In genomic region chr4:6804082-6804752, GRCh38 we compare ENCODE assay signal across 17 cellular contexts. TPM values are rescaled to one million over a fixed set of nuclear protein-coding genes. Genes with fewer than 3 reads are reported as not detected.
DNase-seq lines count a peak whose midpoint lies in the region; ATAC-seq and TF ChIP-seq lines count a peak whose summit lies in the region.
"Had no signal": no experiment of that assay in that cellular context is flagged by ENCODE, and none has a peak within 500 bp of the region (broad histone marks: within the 10 kb centered on the region; RNA-seq: fewer than 3 reads in every experiment).

No MANE protein-coding gene starts in this region.

- H3K36me3 ChIP-seq in Karpas-422 (ENCODE audit: insufficient read depth, low read length) (no peaks in the 10 kb centered on the region), hepatocyte (replicated peaks; ENCODE audit: insufficient read depth, low read depth) (no peaks in the 10 kb centered on the region), psoas muscle (ENCODE audit: insufficient read depth in 1 of 2, low read depth in 1 of 2) (no peaks in the 10 kb centered on the region), mammary epithelial cell (ENCODE audit: insufficient read depth, low read length) (no peaks in the 10 kb centered on the region), brain microvascular endothelial cell (replicated peaks) (no peaks in the 10 kb centered on the region)

- H3K36me3 Mint-ChIP-seq in nephron progenitor cell (ENCODE audit: low read depth): peaks cover 22% of the 10 kb centered on the region

- H4K20me1 ChIP-seq in Karpas-422 (ENCODE audit: insufficient read depth, low read depth, low read length) (no peaks in the 10 kb centered on the region), hepatocyte (ENCODE audit: insufficient read depth, poor library complexity, severe bottlenecking) (peaks cover 89% of the 10 kb centered on the region), mammary epithelial cell (ENCODE audit: insufficient read depth, low read length) (peaks cover 2% of the 10 kb centered on the region)

- peak overlapping the region; percentile 62; the same call in 1 of the 2 replicates for H3K27ac ChIP-seq in Karpas-422 (ENCODE audit: low read length)
- H3K27ac ChIP-seq in hepatocyte: no peak overlapping the region
- peak overlapping the region; percentile 37 for H3K27ac ChIP-seq in psoas muscle
- H3K27ac ChIP-seq in mammary epithelial cell (ENCODE audit: insufficient read depth, low read depth, low read length): no peak overlapping the region
- no peak overlapping the region for H3K27ac ChIP-seq in brain microvascular endothelial cell
- H3K27ac ChIP-seq: C4-2B had no signal

- no peak overlapping the region for H3K9ac ChIP-seq in Karpas-422 (ENCODE audit: low read length)
- H3K9ac ChIP-seq in mammary epithelial cell (ENCODE audit: insufficient read depth, low read length): no peak overlapping the region

- dilution Hi-C loops in mammary epithelial cell (cut with HindIII; ENCODE audit: low sequenced_read_pairs): no loop called here

- intact Hi-C loops in psoas muscle (cut with DNase I): no loop called here
- intact Hi-C loops in mammary epithelial cell (cut with micrococcal nuclease): no loop called here

- H3K79me2 ChIP-seq in Karpas-422 (ENCODE audit: low read length): peaks cover 96% of the 10 kb centered on the region
- H3K79me2 ChIP-seq in hepatocyte: peaks cover 99% of the 10 kb centered on the region
- H3K79me2 ChIP-seq in mammary epithelial cell (ENCODE audit: insufficient read depth, low read length): peaks cover 81% of the 10 kb centered on the region

- no peak for TF ChIP-seq CTCF in hepatocyte (IDR thresholded peaks at IDR 0.05; ENCODE audit: poor library complexity)
- TF ChIP-seq CTCF in nephron progenitor cell (IDR thresholded peaks at IDR 0.05): no peak
- no peak for TF ChIP-seq CTCF in psoas muscle (IDR thresholded peaks at IDR 0.05)
- no peak for TF ChIP-seq CTCF in mammary epithelial cell (conservative IDR thresholded peaks at IDR 0.05 in 1 of 2, IDR thresholded peaks at IDR 0.05 in 1 of 2; ENCODE audit: extremely low read depth in 1 of 2, insufficient read depth in 1 of 2, low read depth in 1 of 2, low read length in 2 of 2)
- no peak for TF ChIP-seq CTCF in brain microvascular endothelial cell (IDR thresholded peaks at IDR 0.05; ENCODE audit: low read depth, low read length, missing control alignments)

- H3K4me3 Mint-ChIP-seq in nephron progenitor cell: no peak overlapping the region
- H3K4me3 Mint-ChIP-seq: B cell; CD8-positive, alpha-beta T cell had no signal

- H3K4me3 ChIP-seq in Karpas-422 (ENCODE audit: low read length) (peak overlapping the region; percentile 18), hepatocyte (no peak overlapping the region), psoas muscle (no peak overlapping the region), mammary epithelial cell (replicated peaks in 1 of 3; ENCODE audit: insufficient read depth in 1 of 3, low read depth in 2 of 3, low read length in 3 of 3) (no peak overlapping the region), brain microvascular endothelial cell (ENCODE audit: low read depth, low read length) (no peak overlapping the region)
- H3K4me3 ChIP-seq: HAP-1 had no signal

- H2AFZ ChIP-seq in Karpas-422 (ENCODE audit: low read length): no peak overlapping the region
- H2AFZ ChIP-seq in hepatocyte: no peak overlapping the region
- H2AFZ ChIP-seq in mammary epithelial cell (ENCODE audit: low read depth, low read length): no peak overlapping the region

- DNase-seq in Karpas-422 (no peak), hepatocyte (ENCODE audit: low spot score) (no peak), nephron progenitor cell (no peak), psoas muscle (no peak), NCI-H82 (lab: John Stamatoyannopoulos, UW) (no peak), mammary epithelial cell (no peak), brain microvascular endothelial cell (no peak)
- DNase-seq in activated CD4-positive, alpha-beta T cell treated with anti-CD3 and anti-CD28 coated beads, Interleukin-2, amount 50 U/mL, for 1 hour: no peak
- DNase-seq: 8988T; ACHN; Caco-2; CD8-positive, alpha-beta T cell; DND-41; GDM1 had no signal

- no TSS peak for BruUV-seq in mammary epithelial cell (replicated peaks; lab: Mats Ljungman, UMichigan)

- H3K9me3 Mint-ChIP-seq in nephron progenitor cell: peaks cover 2% of the 10 kb centered on the region
- H3K9me3 Mint-ChIP-seq: CD8-positive, alpha-beta T cell had no signal

- H3K27ac Mint-ChIP-seq in nephron progenitor cell: peak overlapping the region; percentile 11
- H3K27ac Mint-ChIP-seq: B cell; CD8-positive, alpha-beta T cell had no signal

- WGBS in hepatocyte (ENCODE audit: low lambda C conversion rate, missing lambda C conversion rate): 80% methylated on average over 8 of the region's 8 CpGs
- 91 to 96% (median 92%) methylated on average over 8 of the region's 8 CpGs for WGBS in psoas muscle, 3 donors
- 98% methylated on average over 8 of the region's 8 CpGs for WGBS in mammary epithelial cell (ENCODE audit: low coverage, missing lambda C conversion rate)

- H3K27me3 ChIP-seq in Karpas-422 (ENCODE audit: low read length): no peaks in the 10 kb centered on the region
- no peaks in the 10 kb centered on the region for H3K27me3 ChIP-seq in hepatocyte
- H3K27me3 ChIP-seq in psoas muscle (ENCODE audit: insufficient read depth in 3 of 3, low read length in 2 of 3): no peaks in the 10 kb centered on the region
- H3K27me3 ChIP-seq in mammary epithelial cell (ENCODE audit: insufficient read depth, low read length): no peaks in the 10 kb centered on the region
- no peaks in the 10 kb centered on the region for H3K27me3 ChIP-seq in brain microvascular endothelial cell (replicated peaks)

- H3K4me1 Mint-ChIP-seq in nephron progenitor cell: no peaks in the 10 kb centered on the region

- CTCF ChIA-PET in mammary epithelial cell (lab: Charles Lee; ENCODE audit: low non-redundant PET): no interaction called here

- H3K27me3 Mint-ChIP-seq in nephron progenitor cell (ENCODE audit: low read depth, poor library complexity): no peaks in the 10 kb centered on the region
- H3K27me3 Mint-ChIP-seq: B cell had no signal

- in situ Hi-C loops in mammary epithelial cell (cut with MboI; ENCODE audit: low sequenced_read_pairs in 2 of 2) (no loop called here), brain microvascular endothelial cell (cut with HindIII; ENCODE audit: low pct_ligation_motif_present, low sequenced_read_pairs) (no loop called here)

- no peak for ATAC-seq in psoas muscle
- ATAC-seq: CD8-positive, alpha-beta T cell had no signal

- H3K9me3 ChIP-seq in Karpas-422 (ENCODE audit: low read length): no peaks in the 10 kb centered on the region
- H3K9me3 ChIP-seq in hepatocyte (ENCODE audit: low read depth): no peaks in the 10 kb centered on the region
- H3K9me3 ChIP-seq in psoas muscle: no peaks in the 10 kb centered on the region
- H3K9me3 ChIP-seq in mammary epithelial cell (replicated peaks; ENCODE audit: insufficient read depth, low read length): no peaks in the 10 kb centered on the region
- H3K9me3 ChIP-seq: Caco-2, HAP-1 had no signal

- peak overlapping the region; percentile 62 for H3K4me2 ChIP-seq in Karpas-422 (ENCODE audit: low read depth, low read length, poor library complexity, severe bottlenecking)
- peak overlapping the region; percentile 4 for H3K4me2 ChIP-seq in hepatocyte
- H3K4me2 ChIP-seq in mammary epithelial cell (ENCODE audit: insufficient read depth, low read depth, low read length): no peak overlapping the region

- H3K4me1 ChIP-seq in Karpas-422 (ENCODE audit: low read length) (peaks cover 54% of the 10 kb centered on the region), hepatocyte (ENCODE audit: insufficient read depth) (no peaks in the 10 kb centered on the region), psoas muscle (peaks cover 89% of the 10 kb centered on the region), mammary epithelial cell (ENCODE audit: insufficient read depth, low read length) (peaks cover 5% of the 10 kb centered on the region)
- H3K4me1 ChIP-seq: HAP-1 had no signal

- no peaks in the 10 kb centered on the region for H3K9me2 ChIP-seq in Karpas-422 (replicated peaks; ENCODE audit: insufficient read depth, low read length)
- no peaks in the 10 kb centered on the region for H3K9me2 ChIP-seq in hepatocyte (replicated peaks; ENCODE audit: insufficient read depth)

RNA-seq across cellular contexts. Expression of gene KIAA0232, which starts 21.7 kb away (rescaled TPM):
- 10.9 and 11.8 TPM in 2 replicates for total RNA-seq in Karpas-422 (2014; rRNA removed; shearing (Covaris generic); ENCODE audit: low replicate concordance)
- total RNA-seq in hepatocyte: 34.3 and 38.4 TPM in 2 replicates
- polyA plus RNA-seq in hepatocyte: 11.3 TPM in 2 replicates
- total RNA-seq in psoas muscle: 10 to 100 TPM; 50.9 to 79.8 (median 56.8) TPM
- polyA plus RNA-seq in psoas muscle: 10 to 100 TPM in 2 of 3 donors, 1 to 10 TPM in 1; 8.7 to 53.3 (median 20.8) TPM
- total RNA-seq in mammary epithelial cell: 10 to 100 TPM; 20.0 to 37.5 TPM
- polyA plus RNA-seq in mammary epithelial cell: 6.7 TPM
- 11.6 TPM for polyA minus RNA-seq in mammary epithelial cell

Comparison
In these comparisons a context has a peak if more than half of its experiments do, and no peak if none do; other contexts are left out.
1. H3K27ac ChIP-seq: peak in Karpas-422 (single experiment) and psoas muscle (single experiment); none in hepatocyte (single experiment), mammary epithelial cell (single experiment) and brain microvascular endothelial cell (single experiment).